In the genomic region with DNA sequence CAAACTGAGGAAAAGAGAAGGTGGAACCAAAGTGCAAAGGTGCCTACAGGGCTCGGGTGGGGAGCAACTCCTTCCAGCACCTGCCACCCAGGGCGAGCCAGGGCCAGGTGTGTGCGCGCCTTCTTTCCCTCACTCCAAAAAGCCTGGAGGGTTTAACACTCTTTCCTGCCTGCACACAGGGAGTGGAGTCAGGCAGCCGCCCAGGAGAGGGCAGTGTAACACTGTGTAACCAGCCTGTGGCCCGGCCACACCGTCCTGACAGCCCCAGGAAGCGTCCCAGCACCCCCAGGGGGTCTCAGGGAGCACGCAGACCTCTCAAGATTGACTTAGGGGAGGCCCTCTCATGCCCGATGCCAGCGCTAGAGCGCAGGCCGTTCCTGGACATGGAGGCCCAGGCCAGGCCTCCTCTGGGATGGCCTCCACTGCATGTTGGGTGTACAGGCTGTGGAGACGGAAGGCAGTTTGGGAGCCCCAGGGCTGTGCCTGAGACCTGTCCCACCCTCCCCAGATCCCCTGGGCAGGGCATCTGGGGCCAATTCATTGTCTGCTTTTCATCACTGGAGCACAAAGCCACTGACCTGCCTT, we compare ENCODE assay signal across 8 cellular contexts. TPM values are rescaled to one million over a fixed set of nuclear protein-coding genes. Genes with fewer than 3 reads are reported as not detected.
A peak's percentile ranks its signal among the peaks of the same experiment; 100 is the strongest.
DNase-seq lines count a peak whose midpoint lies in the region; ATAC-seq and TF ChIP-seq lines count a peak whose summit lies in the region.

No MANE protein-coding gene starts in this region.

- DNase-seq in activated CD8-positive, alpha-beta memory T cell treated with anti-CD3 and anti-CD28 coated beads, Interleukin-2, amount 10 ng/mL, durations not matched to agents 7 days and 5 days: no peak
- no peak for DNase-seq in activated CD8-positive, alpha-beta memory T cell treated with anti-CD3 and anti-CD28 coated beads, Interleukin-2, amount 50 U/mL, for 4 hours
- DNase-seq in NCI-H2171 (lab: John Stamatoyannopoulos, UW): peak; percentile 54
- peak; percentile 39 to 49 for DNase-seq in activated T-cell treated with anti-CD3 and anti-CD28 coated beads, Interleukin-2, amount 50 U/mL, for 72 hours
- DNase-seq in right atrium auricular region (ENCODE audit: low spot score): no peak
- peak; percentile 11 for DNase-seq in stimulated activated CD4-positive, alpha-beta T cell treated with anti-CD3 and anti-CD28 coated beads, Interleukin-2, amount 100 ng/mL, for 4 hours (ENCODE audit: low read depth)
- no peak for DNase-seq in T-helper 1 cell

- H3K4me3 Mint-ChIP-seq in activated CD8-positive, alpha-beta memory T cell treated with anti-CD3 and anti-CD28 coated beads, Interleukin-2, amount 10 ng/mL, durations not matched to agents 7 days and 5 days: no peak overlapping the region
- no peak overlapping the region for H3K4me3 Mint-ChIP-seq in activated T-cell treated with anti-CD3 and anti-CD28 coated beads, Interleukin-2, amount 50 U/mL, for 72 hours

- no peak overlapping the region for H3K27ac Mint-ChIP-seq in activated CD8-positive, alpha-beta memory T cell treated with anti-CD3 and anti-CD28 coated beads, Interleukin-2, amount 10 ng/mL, durations not matched to agents 7 days and 5 days
- no peak overlapping the region for H3K27ac Mint-ChIP-seq in activated T-cell treated with anti-CD3 and anti-CD28 coated beads, Interleukin-2, amount 50 U/mL, for 72 hours

- peak overlapping the region in 1 of 2 donors; percentile 6 for H3K27ac ChIP-seq in right atrium auricular region

- CTCF ChIA-PET in activated CD8-positive, alpha-beta memory T cell treated with anti-CD3 and anti-CD28 coated beads, Interleukin-2, amount 10 ng/mL, durations not matched to agents 7 days and 5 days (lab: Charles Lee): interaction anchor here (1.3 kb wide), 1 partner anchor 106 kb away, joined by 5 read pairs; a partner anchor contains a TSS

- H3K36me3 ChIP-seq in right atrium auricular region: peaks cover 42% of the 10 kb centered on the region

- no peaks in the 10 kb centered on the region for H3K4me1 Mint-ChIP-seq in activated CD8-positive, alpha-beta memory T cell treated with anti-CD3 and anti-CD28 coated beads, Interleukin-2, amount 10 ng/mL, durations not matched to agents 7 days and 5 days
- H3K4me1 Mint-ChIP-seq in activated T-cell treated with anti-CD3 and anti-CD28 coated beads, Interleukin-2, amount 50 U/mL, for 72 hours (ENCODE audit: low read depth): no peaks in the 10 kb centered on the region

- no peak overlapping the region for H3K4me3 ChIP-seq in right atrium auricular region

- TF ChIP-seq CTCF in right atrium auricular region (IDR thresholded peaks at IDR 0.05): peak; percentile 29 to 74

- no peaks in the 10 kb centered on the region for H3K9me3 Mint-ChIP-seq in activated CD8-positive, alpha-beta memory T cell treated with anti-CD3 and anti-CD28 coated beads, Interleukin-2, amount 10 ng/mL, durations not matched to agents 7 days and 5 days (ENCODE audit: low read depth)
- H3K9me3 Mint-ChIP-seq in activated T-cell treated with anti-CD3 and anti-CD28 coated beads, Interleukin-2, amount 50 U/mL, for 72 hours: no peaks in the 10 kb centered on the region

- H3K27me3 Mint-ChIP-seq in activated CD8-positive, alpha-beta memory T cell treated with anti-CD3 and anti-CD28 coated beads, Interleukin-2, amount 10 ng/mL, durations not matched to agents 7 days and 5 days: no peaks in the 10 kb centered on the region
- H3K27me3 Mint-ChIP-seq in activated T-cell treated with anti-CD3 and anti-CD28 coated beads, Interleukin-2, amount 50 U/mL, for 72 hours (ENCODE audit: low read depth): no peaks in the 10 kb centered on the region

- H3K27me3 ChIP-seq in right atrium auricular region: no peaks in the 10 kb centered on the region

- ATAC-seq in activated CD8-positive, alpha-beta memory T cell treated with anti-CD3 and anti-CD28 coated beads, Interleukin-2, amount 10 ng/mL, durations not matched to agents 7 days and 5 days: peak; percentile 57
- ATAC-seq in HG02798 (IDR thresholded peaks at IDR 0.05; ENCODE audit: poor library complexity, unreplicated experiment): peak; percentile 62
- peak; percentile 69 to 81 for ATAC-seq in activated T-cell treated with anti-CD3 and anti-CD28 coated beads, Interleukin-2, amount 50 U/mL, for 72 hours (replicated peaks in 1 of 2)

- H3K9me3 ChIP-seq in right atrium auricular region: no peaks in the 10 kb centered on the region

- peaks cover 0 to 11% of the 10 kb centered on the region in 2 donors for H3K4me1 ChIP-seq in right atrium auricular region

- H3K36me3 Mint-ChIP-seq in activated CD8-positive, alpha-beta memory T cell treated with anti-CD3 and anti-CD28 coated beads, Interleukin-2, amount 10 ng/mL, durations not matched to agents 7 days and 5 days: no peaks in the 10 kb centered on the region
- H3K36me3 Mint-ChIP-seq in activated T-cell treated with anti-CD3 and anti-CD28 coated beads, Interleukin-2, amount 50 U/mL, for 72 hours (ENCODE audit: insufficient read depth in 2 of 2): no peaks in the 10 kb centered on the region

RNA-seq across cellular contexts. Expression of a gene that starts 13.4 kb away (rescaled TPM):
- total RNA-seq in activated CD8-positive, alpha-beta memory T cell treated with anti-CD3 and anti-CD28 coated beads, Interleukin-2, amount 10 ng/mL, durations not matched to agents 7 days and 5 days: 10 to 100 TPM; 38.3 to 43.5 TPM
- 10 to 100 TPM; 84.2 to 90.0 TPM for total RNA-seq in activated T-cell treated with anti-CD3 and anti-CD28 coated beads, Interleukin-2, amount 50 U/mL, for 72 hours
- total RNA-seq in right atrium auricular region: 10 to 100 TPM; 55.6 to 61.1 TPM

RNA-seq across cellular contexts. Expression of a gene that starts 42.9 kb away (rescaled TPM):
- 10 to 100 TPM; 45.6 to 60.7 TPM for total RNA-seq in activated CD8-positive, alpha-beta memory T cell treated with anti-CD3 and anti-CD28 coated beads, Interleukin-2, amount 10 ng/mL, durations not matched to agents 7 days and 5 days
- total RNA-seq in activated T-cell treated with anti-CD3 and anti-CD28 coated beads, Interleukin-2, amount 50 U/mL, for 72 hours: 10 to 100 TPM; 40.7 to 53.0 TPM
- total RNA-seq in right atrium auricular region: 10 to 100 TPM; 11.5 to 13.9 TPM

Comparison
In these comparisons a context has a peak if more than half of its experiments do, and no peak if none do; other contexts are left out.
1. DNase-seq: peak in NCI-H2171 (single experiment), activated T-cell treated with anti-CD3 and anti-CD28 coated beads, Interleukin-2, amount 50 U/mL, for 72 hours (2 of 2) and stimulated activated CD4-positive, alpha-beta T cell treated with anti-CD3 and anti-CD28 coated beads, Interleukin-2, amount 100 ng/mL, for 4 hours (single experiment); none in activated CD8-positive, alpha-beta memory T cell treated with anti-CD3 and anti-CD28 coated beads, Interleukin-2, amount 10 ng/mL, durations not matched to agents 7 days and 5 days (single experiment), activated CD8-positive, alpha-beta memory T cell treated with anti-CD3 and anti-CD28 coated beads, Interleukin-2, amount 50 U/mL, for 4 hours (single experiment), right atrium auricular region (single experiment) and T-helper 1 cell (0 of 5).
2. Peak in every context shown above with its lines, with median percentiles within 50 percentile points of each other: ATAC-seq.